In genomic region chr5:169696621-169697517, GRCh38 we compare ENCODE assay signal across 15 cellular contexts. TPM values are rescaled to one million over a fixed set of nuclear protein-coding genes. Genes with fewer than 3 reads are reported as not detected.
DNase-seq lines count a peak whose midpoint lies in the region; ATAC-seq, FAIRE-seq and TF ChIP-seq lines count a peak whose summit lies in the region.
"Had no signal": no experiment of that assay in that cellular context is flagged by ENCODE, and none has a peak within 500 bp of the region (broad histone marks: within the 10 kb centered on the region; RNA-seq: fewer than 3 reads in every experiment).

No MANE protein-coding gene starts in this region.

- peaks cover 38% of the 10 kb centered on the region for H3F3A ChIP-seq in GM23248 (ENCODE audit: insufficient read depth)

- no peak overlapping the region for H3K4me3 ChIP-seq in A549
- H3K4me3 ChIP-seq in GM23248, result peak overlapping the region; percentile 24
- no peak overlapping the region for H3K4me3 ChIP-seq in fibroblast of pulmonary artery (replicated peaks; ENCODE audit: low read depth, low read length)
- no peak overlapping the region for H3K4me3 ChIP-seq in sigmoid colon

- no peaks in the 10 kb centered on the region for H4K20me1 ChIP-seq in GM23248 (ENCODE audit: insufficient read depth)

- H3K4me1 ChIP-seq in A549, result peaks cover 42% of the 10 kb centered on the region
- peaks cover 34% of the 10 kb centered on the region for H3K4me1 ChIP-seq in GM23248 (ENCODE audit: insufficient read depth)
- H3K4me1 ChIP-seq in sigmoid colon, result no peaks in the 10 kb centered on the region

- no peak for TF ChIP-seq POLR2A in A549 (IDR thresholded peaks at IDR 0.05; ENCODE audit: low read length)
- TF ChIP-seq POLR2A in sigmoid colon (IDR thresholded peaks at IDR 0.05), result no peak

- TF ChIP-seq EP300 in A549 (IDR thresholded peaks at IDR 0.05) (no peak), sigmoid colon (IDR thresholded peaks at IDR 0.05) (no peak)

- H2AFZ ChIP-seq in GM23248, result no peak overlapping the region

- H3K36me3 ChIP-seq in GM23248 (ENCODE audit: low read depth), result no peaks in the 10 kb centered on the region
- no peaks in the 10 kb centered on the region for H3K36me3 ChIP-seq in sigmoid colon

- no peaks in the 10 kb centered on the region for H3K9me3 ChIP-seq in A549
- no peaks in the 10 kb centered on the region for H3K9me3 ChIP-seq in GM23248 (ENCODE audit: low read depth)
- H3K9me3 ChIP-seq in sigmoid colon, result no peaks in the 10 kb centered on the region

- H3K9me2 ChIP-seq in GM23248 (ENCODE audit: insufficient read depth), result no peaks in the 10 kb centered on the region

- TF ChIP-seq CTCF in A549 (IDR thresholded peaks at IDR 0.05), result no peak
- no peak for TF ChIP-seq CTCF in fibroblast of pulmonary artery (IDR thresholded peaks at IDR 0.05; ENCODE audit: low read length, missing control alignments)
- no peak for TF ChIP-seq CTCF in sigmoid colon (IDR thresholded peaks at IDR 0.05)

- H3K4me2 ChIP-seq in A549 (peak overlapping the region; percentile 64), GM23248 (ENCODE audit: unreplicated experiment) (peak overlapping the region; percentile 64)

- CTCF ChIA-PET in A549 (lab: Yijun Ruan, JAX), result interaction anchor here (1.0 to 1.6 kb wide), 5 partner anchors 26 to 528 kb away, joined by 3 to 6 read pairs (median 3); no protein-coding TSS in a partner anchor

- H3K27me3 ChIP-seq in GM23248 (replicated peaks; ENCODE audit: insufficient read depth), result no peaks in the 10 kb centered on the region
- no peaks in the 10 kb centered on the region for H3K27me3 ChIP-seq in sigmoid colon
- H3K27me3 ChIP-seq: foreskin keratinocyte had no signal

- intact Hi-C loops in sigmoid colon (cut with DNase I), result no loop called here

- ATAC-seq in A549, result peak; percentile 49 to 54; a peak in 5 of 6 replicates
- no peak for ATAC-seq in HG03521 (IDR thresholded peaks at IDR 0.05; ENCODE audit: unreplicated experiment)

- in situ Hi-C loops in GM23248 (cut with MboI), result no loop called here
- in situ Hi-C loops in SK-MEL-5 (cut with HindIII; ENCODE audit: low pct_unique_long_range_greater_than_20kb, low sequenced_read_pairs), result no loop called here

- peak in 1 of 2 experiments; percentile 40 for DNase-seq in A549 (ENCODE audit: low read depth in 1 of 2, low spot score in 1 of 2)
- DNase-seq in GM23248, result peak; percentile 79
- peak; percentile 51 for DNase-seq in SK-MEL-5 (ENCODE audit: low read depth, low spot score)
- peak; percentile 43 for DNase-seq in fibroblast of pulmonary artery (ENCODE audit: low read depth)
- DNase-seq in DMS53 treated with DMSO at 0.1 percent for 48 hours (lab: John Stamatoyannopoulos, UW; ENCODE audit: unreplicated experiment), result no peak
- no peak for DNase-seq in sigmoid colon
- no peak for DNase-seq in central memory CD4-positive, alpha-beta T cell
- DNase-seq: activated CD4-positive, alpha-beta memory T cell treated with anti-CD3 and anti-CD28 coated beads for 36 hours; AML-193; H7; mesendoderm; NCI-H187 treated with DMSO at 0.1 percent for 48 hours; NCI-H774 had no signal

- 38% methylated on average over 6 of the region's 6 CpGs for WGBS in A549 (ENCODE audit: missing lambda C conversion rate)
- WGBS in GM23248 (ENCODE audit: low coverage in 1 of 2, low lambda C conversion rate in 2 of 2, missing lambda C conversion rate in 2 of 2), 2 experiments, result 43 to 48% methylated on average over 6 of the region's 6 CpGs
- 80 to 91% methylated on average over 6 of the region's 6 CpGs for WGBS in sigmoid colon, 2 donors

- no peak for TF ChIP-seq RAD21 in A549 (conservative IDR thresholded peaks at IDR 0.05 in 1 of 2, IDR thresholded peaks at IDR 0.05 in 1 of 2)

- H3K9ac ChIP-seq in GM23248, result peak overlapping the region; percentile 54

- H3K27ac ChIP-seq in A549, result peak overlapping the region; percentile 83 to 85
- peak overlapping the region; percentile 91 for H3K27ac ChIP-seq in GM23248
- no peak overlapping the region for H3K27ac ChIP-seq in sigmoid colon
- H3K27ac ChIP-seq: foreskin keratinocyte had no signal

- POLR2A ChIA-PET in A549 (lab: Yijun Ruan, JAX), result interaction anchor here (0.6 to 1.9 kb wide), 5 partner anchors 105 to 510 kb away, joined by 3 to 19 read pairs (median 4); partner anchors contain the start of gene SPDL1

- no peaks in the 10 kb centered on the region for H3K79me2 ChIP-seq in GM23248 (ENCODE audit: insufficient read depth)

- FAIRE-seq in A549 (lab: Jason Lieb, UNC), result no peak

TF ChIP-seq in A549, 52 proteins besides CTCF, POLR2A, EP300 and RAD21:
- TF ChIP-seq RCOR1 (IDR thresholded peaks at IDR 0.05; ENCODE audit: low read depth, low read length) (no peak), TFCP2L1 (CRISPR knock-in tag; IDR thresholded peaks at IDR 0.05) (no peak), JUN (IDR thresholded peaks at IDR 0.05) (no peak), RNF2 (IDR thresholded peaks at IDR 0.05; ENCODE audit: borderline replicate concordance, low read depth) (no peak), BCL3 (IDR thresholded peaks at IDR 0.05) (no peak; the same call in 2 of the 3 replicates), TP53 (CRISPR knock-in tag; IDR thresholded peaks at IDR 0.05) (no peak)

RNA-seq across cellular contexts. Expression of gene DOCK2, which starts 59.8 kb away (rescaled TPM):
- polyA plus RNA-seq in A549 (2011; rRNA removed) (1.3 and 2.1 TPM in 2 replicates), A549 (2017; fragmentation: RNase III; extraction: RNeasy Plus Mini Kit Qiagen cat#74134 plus additional on column Dnase treatment) (4.0 to 5.2 TPM (median 4.6 TPM) in 3 replicates), GM23248 (2016; fragmentation: Nextera tagmentation; extraction: Ambion mirVana) (5.4 and 6.5 TPM in 2 replicates), sigmoid colon (10 to 100 TPM in 1 of 3 donors, 1 to 10 TPM in 2; 2.3 to 21.1 (median 4.2) TPM)
- 1.0 and 1.2 TPM in 2 replicates for polyA plus RNA-seq in A549 (2012; cell fraction: cytosol; rRNA removed)
- polyA plus RNA-seq in A549 (2012; cell fraction: nucleus; rRNA removed), result 1.4 and 2.4 TPM in 2 replicates
- 3.3 and 4.0 TPM in 2 replicates for polyA minus RNA-seq in A549 (2011; rRNA and poly(A)+ RNA removed)
- 10.4 and 12.1 TPM in 2 replicates for total RNA-seq in GM23248 (2014; rRNA removed; shearing (Covaris generic))
- 0.48 TPM in 1 of 2 replicates, not detected in the other for total RNA-seq in SK-MEL-5 (2014; rRNA removed; shearing (Covaris generic))
- polyA plus RNA-seq in SK-MEL-5 (2015; cell fraction: cytosol; rRNA removed), result 0.21 TPM in 1 of 2 replicates, not detected in the other
- 0.20 TPM in 1 of 2 replicates, not detected in the other for polyA plus RNA-seq in SK-MEL-5 (2015; cell fraction: nucleus; rRNA removed)
- total RNA-seq in sigmoid colon, result 10 to 100 TPM; 10.9 to 20.5 (median 13.6) TPM

Comparison
In these comparisons a context has a peak if more than half of its experiments do, and no peak if none do; other contexts are left out.
1. DNase-seq: peak in GM23248 (single experiment), SK-MEL-5 (single experiment) and fibroblast of pulmonary artery (single experiment); none in DMS53 treated with DMSO at 0.1 percent for 48 hours (single experiment), sigmoid colon (single experiment) and central memory CD4-positive, alpha-beta T cell (single experiment).
2. H3K27ac ChIP-seq: peak in A549 (2 of 2) and GM23248 (single experiment); none in sigmoid colon (0 of 4).